In genomic region chr1:121444096-121444495, GRCh38 we compare ENCODE assay signal across 26 cellular contexts.
"Had no signal": no experiment of that assay in that cellular context is flagged by ENCODE, and none has a peak within 500 bp of the region (broad histone marks: within the 10 kb centered on the region; RNA-seq: fewer than 3 reads in every experiment).

No MANE protein-coding gene starts in this region.

- H3K4me3 ChIP-seq: adrenal gland, coronary artery, gastrocnemius medialis, left lung, lung, testis, uterus had no signal

- H3K36me3 Mint-ChIP-seq: activated naive CD4-positive, alpha-beta T cell treated with anti-CD3 and anti-CD28 coated beads, Interleukin-2, amount 50 U/mL, for 72 hours; stimulated activated naive B cell treated with anti-CD40 and anti-IgM and Interleukin-4, amounts not matched to agents 10 μg/mL and 1 μg/mL and 100 μg/mL, for 72 hours had no signal

- ATAC-seq: activated CD8-positive, alpha-beta T cell treated with anti-CD3 and anti-CD28 coated beads, Interleukin-2, amount 10 ng/mL, durations not matched to agents 7 days and 5 days; gastrocnemius medialis; left lung; naive thymus-derived CD4-positive, alpha-beta T cell; sciatic nerve; stimulated activated naive B cell treated with anti-CD40 and anti-IgM and Interleukin-4, amounts not matched to agents 10 μg/mL and 1 μg/mL and 100 μg/mL, for 72 hours had no signal

- DNase-seq: activated CD4-positive, alpha-beta T cell treated with anti-CD3 and anti-CD28 coated beads, Interleukin-2, amount 10 ng/mL, durations not matched to agents 7 days and 5 days; activated CD4-positive, CD25-positive, alpha-beta regulatory T cell treated with anti-CD3 and anti-CD28 coated beads, Interleukin-2, amount 50 U/mL, for 72 hours; activated CD8-positive, alpha-beta T cell treated with anti-CD3 and anti-CD28 coated beads, Interleukin-2, amount 10 ng/mL, durations not matched to agents 7 days and 5 days; adrenal gland; cerebellar nuclear complex; gastrocnemius medialis; hippocampal formation; kidney glomerular epithelial cell; left lung; naive thymus-derived CD4-positive, alpha-beta T cell; occipital lobe; small intestine; stimulated activated CD4-positive, alpha-beta T cell treated with anti-CD3 and anti-CD28 coated beads, Interleukin-15, amount 100 ng/mL, for 24 hours; stimulated activated naive B cell treated with anti-CD40 and anti-IgM and Interleukin-4, amounts not matched to agents 10 μg/mL and 1 μg/mL and 100 μg/mL, for 72 hours; testis; trophoblast cell; uterus; WERI-Rb-1 had no signal

- H3K27me3 Mint-ChIP-seq: stimulated activated naive B cell treated with anti-CD40 and anti-IgM and Interleukin-4, amounts not matched to agents 10 μg/mL and 1 μg/mL and 100 μg/mL, for 72 hours had no signal

- H3K9me3 Mint-ChIP-seq: activated CD4-positive, alpha-beta T cell treated with anti-CD3 and anti-CD28 coated beads, Interleukin-2, amount 10 ng/mL, durations not matched to agents 7 days and 5 days had no signal

- H3K27ac ChIP-seq: adrenal gland, coronary artery, gastrocnemius medialis, left lung, testis, uterus, WERI-Rb-1 had no signal

- H3K4me3 Mint-ChIP-seq: activated CD4-positive, alpha-beta T cell treated with anti-CD3 and anti-CD28 coated beads, Interleukin-2, amount 10 ng/mL, durations not matched to agents 7 days and 5 days; activated CD8-positive, alpha-beta T cell treated with anti-CD3 and anti-CD28 coated beads, Interleukin-2, amount 10 ng/mL, durations not matched to agents 7 days and 5 days; activated T-helper 1 cell treated with anti-CD3 and anti-CD28 coated beads, Interleukin-12 subunit alpha, Interleukin-12 subunit beta, Interleukin-2, Interleukin-4 antibody, amounts not matched to agents 30 ng/mL and 10 ng/mL and 1 ng/mL, durations not matched to agents 14 hours and 24 hours and 36 hours; naive thymus-derived CD4-positive, alpha-beta T cell; neural crest cell; stimulated activated naive B cell treated with anti-CD40 and anti-IgM and Interleukin-4, amounts not matched to agents 10 μg/mL and 1 μg/mL and 100 μg/mL, for 72 hours had no signal

- H3K27me3 ChIP-seq: adrenal gland, gastrocnemius medialis, left lung, testis, uterus had no signal

- H3K4me1 Mint-ChIP-seq: neural crest cell had no signal

- H3K27ac Mint-ChIP-seq: activated CD4-positive, alpha-beta T cell treated with anti-CD3 and anti-CD28 coated beads, Interleukin-2, amount 10 ng/mL, durations not matched to agents 7 days and 5 days; activated CD8-positive, alpha-beta T cell treated with anti-CD3 and anti-CD28 coated beads, Interleukin-2, amount 10 ng/mL, durations not matched to agents 7 days and 5 days; activated naive CD4-positive, alpha-beta T cell treated with anti-CD3 and anti-CD28 coated beads, Interleukin-2, amount 50 U/mL, for 72 hours; activated T-helper 1 cell treated with anti-CD3 and anti-CD28 coated beads, Interleukin-12 subunit alpha, Interleukin-12 subunit beta, Interleukin-2, Interleukin-4 antibody, amounts not matched to agents 30 ng/mL and 10 ng/mL and 1 ng/mL, durations not matched to agents 14 hours and 24 hours and 36 hours; naive thymus-derived CD4-positive, alpha-beta T cell; stimulated activated naive B cell treated with anti-CD40 and anti-IgM and Interleukin-4, amounts not matched to agents 10 μg/mL and 1 μg/mL and 100 μg/mL, for 72 hours had no signal

- FAIRE-seq: astrocyte, small intestine, TTC549 had no signal

- H3K36me3 ChIP-seq: adrenal gland, gastrocnemius medialis, left lung, uterus, WERI-Rb-1 had no signal

- H3K4me1 ChIP-seq: adrenal gland, gastrocnemius medialis, left lung, testis, uterus had no signal

- H3K9me3 ChIP-seq: adrenal gland, gastrocnemius medialis, left lung, testis, uterus had no signal
